16 cellular contexts compared by ENCODE assay signal in genomic region chr2:9107168-9108025, GRCh38.
DNase-seq lines count a peak whose midpoint lies in the region; FAIRE-seq and TF ChIP-seq lines count a peak whose summit lies in the region.
"Had no signal": no experiment of that assay in that cellular context is flagged by ENCODE, and none has a peak within 500 bp of the region (broad histone marks: within the 10 kb centered on the region; RNA-seq: fewer than 3 reads in every experiment).

No MANE protein-coding gene starts in this region.

- H4K20me1 ChIP-seq in astrocyte (ENCODE audit: insufficient read depth, low read length), result no peaks in the 10 kb centered on the region

- H3K9me3 ChIP-seq in astrocyte (ENCODE audit: insufficient read depth, low read depth, low read length) (no peaks in the 10 kb centered on the region), kidney (ENCODE audit: control insufficient read depth in 1 of 2, low read length in 2 of 2) (no peaks in the 10 kb centered on the region), small intestine (ENCODE audit: control insufficient read depth, low read depth) (no peaks in the 10 kb centered on the region)
- H3K9me3 ChIP-seq: heart left ventricle had no signal

- H3K27me3 ChIP-seq in astrocyte (ENCODE audit: insufficient read depth, low read length) (no peaks in the 10 kb centered on the region), small intestine (ENCODE audit: control insufficient read depth in 2 of 2, insufficient read depth in 2 of 2, low read length in 2 of 2) (no peaks in the 10 kb centered on the region)
- H3K27me3 ChIP-seq: heart left ventricle had no signal

- no peak overlapping the region for H3K4me2 ChIP-seq in astrocyte (ENCODE audit: low read length)

- H3K27ac Mint-ChIP-seq in astrocyte (ENCODE audit: unreplicated experiment), result no peak overlapping the region
- H3K27ac Mint-ChIP-seq: activated T-helper 2 cell treated with anti-CD3 and anti-CD28 coated beads, Interferon-gamma antibody, Interleukin-2, Interleukin-4, amounts not matched to agents 10 μg/mL and 5 μg/mL and 100 μg/mL, durations not matched to agents 14 hours and 24 hours and 36 hours; T-helper 1 cell treated with Interleukin-12 subunit alpha and Interleukin-12 subunit beta and Interleukin-4 antibody, amounts not matched to agents 30 μg/mL and 1 μg/mL, for 36 hours; WTC11 had no signal

- H3K27ac ChIP-seq in astrocyte (ENCODE audit: low read depth, low read length) (no peak overlapping the region), kidney (ENCODE audit: low read depth in 2 of 2, low read length in 2 of 2) (peak overlapping the region; percentile 63), small intestine (ENCODE audit: low read depth in 1 of 2, low read length in 1 of 2) (peak overlapping the region in 1 of 2 donors; percentile 66)
- H3K27ac ChIP-seq: C4-2B, heart left ventricle had no signal

- no peak for FAIRE-seq in astrocyte (lab: Jason Lieb, UNC)
- no peak for FAIRE-seq in kidney (lab: Jason Lieb, UNC)
- FAIRE-seq in small intestine (lab: Jason Lieb, UNC), result no peak
- FAIRE-seq: islet of Langerhans had no signal

- H3K4me3 Mint-ChIP-seq in astrocyte (ENCODE audit: unreplicated experiment), result no peak overlapping the region
- H3K4me3 Mint-ChIP-seq: T-helper 1 cell treated with Interleukin-12 subunit alpha and Interleukin-12 subunit beta and Interleukin-4 antibody, amounts not matched to agents 30 μg/mL and 1 μg/mL, for 36 hours; WTC11 had no signal

- H3K79me2 ChIP-seq in astrocyte (ENCODE audit: insufficient read depth, low read length), result no peaks in the 10 kb centered on the region

- H3K36me3 Mint-ChIP-seq in astrocyte (ENCODE audit: low read depth, unreplicated experiment), result no peaks in the 10 kb centered on the region
- H3K36me3 Mint-ChIP-seq: WTC11 had no signal

- H3K4me3 ChIP-seq in astrocyte (ENCODE audit: insufficient read depth, low read depth, low read length), result no peak overlapping the region
- no peak overlapping the region for H3K4me3 ChIP-seq in kidney (ENCODE audit: low read length in 2 of 2)
- H3K4me3 ChIP-seq in small intestine (ENCODE audit: low read depth in 1 of 2, low read length in 2 of 2), result no peak overlapping the region
- H3K4me3 ChIP-seq: heart left ventricle had no signal

- 61 to 66% (median 64%) methylated on average over 16 of the region's 16 CpGs for WGBS in small intestine, 3 donors

- H3K27me3 Mint-ChIP-seq in astrocyte (ENCODE audit: low read depth, unreplicated experiment), result peaks cover 21% of the 10 kb centered on the region

- H3K4me1 ChIP-seq in astrocyte (ENCODE audit: insufficient read depth, low read length) (peaks cover 26% of the 10 kb centered on the region), kidney (ENCODE audit: control insufficient read depth in 1 of 2, insufficient read depth in 1 of 2, low read depth in 1 of 2, low read length in 2 of 2) (peaks cover 16 to 23% of the 10 kb centered on the region in 2 donors), small intestine (ENCODE audit: control insufficient read depth in 2 of 2, insufficient read depth in 1 of 2, low read depth in 1 of 2, low read length in 1 of 2) (peaks cover 0 to 6% of the 10 kb centered on the region in 2 donors)

- H2AFZ ChIP-seq in astrocyte (ENCODE audit: low read depth, low read length), result peak overlapping the region; percentile 36

- H3K4me1 Mint-ChIP-seq in astrocyte (ENCODE audit: low read depth, unreplicated experiment), result peaks cover 32% of the 10 kb centered on the region

- peaks cover 2% of the 10 kb centered on the region for H3K9me3 Mint-ChIP-seq in astrocyte (ENCODE audit: unreplicated experiment)
- H3K9me3 Mint-ChIP-seq: activated T-helper 2 cell treated with anti-CD3 and anti-CD28 coated beads, Interferon-gamma antibody, Interleukin-2, Interleukin-4, amounts not matched to agents 10 μg/mL and 5 μg/mL and 100 μg/mL, durations not matched to agents 14 hours and 24 hours and 36 hours; T-helper 1 cell treated with Interleukin-12 subunit alpha and Interleukin-12 subunit beta and Interleukin-4 antibody, amounts not matched to agents 30 μg/mL and 1 μg/mL, for 36 hours; WTC11 had no signal

- intact Hi-C loops in kidney (cut with DNase I), result no loop called here

- H3K36me3 ChIP-seq in astrocyte (ENCODE audit: insufficient read depth, low read length) (no peaks in the 10 kb centered on the region), kidney (ENCODE audit: control insufficient read depth in 1 of 2, insufficient read depth in 2 of 2, low read length in 2 of 2) (no peaks in the 10 kb centered on the region), small intestine (ENCODE audit: control insufficient read depth in 2 of 2, insufficient read depth in 2 of 2, low read length in 2 of 2) (no peaks in the 10 kb centered on the region)
- H3K36me3 ChIP-seq: heart left ventricle had no signal

- DNase-seq in NCI-H2029 (lab: John Stamatoyannopoulos, UW), result peak; percentile 77
- DNase-seq in astrocyte (ENCODE audit: low read depth), result peak; percentile 6
- DNase-seq in kidney, result peak; percentile 72
- DNase-seq in small intestine, result peak; percentile 47
- no peak for DNase-seq in A172 (ENCODE audit: low spot score)
- DNase-seq in nucleus accumbens (lab: John Stamatoyannopoulos, UW), result no peak
- DNase-seq in medulla oblongata (ENCODE audit: extremely low spot score), result no peak
- DNase-seq: activated CD8-positive, alpha-beta memory T cell treated with anti-CD3 and anti-CD28 coated beads for 24 hours; DND-41; heart left ventricle; Karpas-422 had no signal

- H3K9ac ChIP-seq in astrocyte (ENCODE audit: low read length) (no peak overlapping the region), kidney (ENCODE audit: low read length in 2 of 2) (no peak overlapping the region)

- TF ChIP-seq CTCF in astrocyte (IDR thresholded peaks at IDR 0.05; ENCODE audit: insufficient read depth, low read depth, low read length) (no peak), kidney (IDR thresholded peaks at IDR 0.05; ENCODE audit: borderline replicate concordance, extremely low read depth, insufficient read depth) (no peak)

Comparison
In these comparisons a context has a peak if more than half of its experiments do, and no peak if none do; other contexts are left out.
1. DNase-seq: peak in NCI-H2029 (single experiment), astrocyte (single experiment), kidney (single experiment) and small intestine (single experiment); none in A172 (single experiment), nucleus accumbens (0 of 56) and medulla oblongata (single experiment).